ENCODE assay signal across 27 cellular contexts in the genomic region with DNA sequence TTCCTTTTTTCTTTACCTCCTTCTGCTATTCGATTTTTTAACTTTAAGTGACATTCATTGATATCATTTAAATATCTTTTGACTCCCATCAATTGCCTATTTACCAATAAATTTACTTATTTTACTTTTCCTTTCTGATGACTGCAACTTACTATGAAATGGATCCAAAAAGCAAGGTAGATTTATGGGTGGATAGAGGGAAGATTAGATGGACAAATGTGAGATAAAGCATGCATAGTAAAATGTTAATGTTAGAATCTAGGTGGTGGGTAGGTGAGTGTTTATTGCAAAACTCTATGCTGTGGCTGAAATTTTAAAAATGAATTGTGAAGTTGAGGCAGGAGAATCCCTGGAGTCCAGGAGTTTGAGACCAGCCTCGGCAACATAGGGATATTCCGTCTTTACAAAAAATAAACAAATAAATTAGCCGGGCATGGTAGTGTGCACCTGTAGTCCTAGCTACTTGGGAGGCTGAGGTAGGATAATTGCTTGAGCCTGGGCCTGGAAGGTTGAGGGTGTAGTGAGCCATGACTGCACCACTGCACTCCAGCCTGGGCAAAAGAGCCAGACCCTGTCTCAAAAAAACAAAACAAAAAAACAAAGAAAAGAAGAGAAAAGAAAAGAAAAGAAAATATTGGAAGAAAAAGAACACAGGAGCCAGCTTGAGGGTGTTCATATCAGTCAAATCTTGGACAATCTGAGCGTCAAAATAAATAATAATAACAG.
"Had no signal": no experiment of that assay in that cellular context is flagged by ENCODE, and none has a peak within 500 bp of the region (broad histone marks: within the 10 kb centered on the region; RNA-seq: fewer than 3 reads in every experiment).

No MANE protein-coding gene starts in this region.

- H3K4me3 Mint-ChIP-seq: activated CD4-positive, alpha-beta memory T cell treated with anti-CD3 and anti-CD28 coated beads, Interleukin-2, amount 10 ng/mL, durations not matched to agents 7 days and 5 days; activated CD4-positive, alpha-beta T cell treated with anti-CD3 and anti-CD28 coated beads, Interleukin-2, amount 10 ng/mL, durations not matched to agents 24 days and 14 days; activated naive CD4-positive, alpha-beta T cell treated with anti-CD3 and anti-CD28 coated beads, Interleukin-2, amount 50 U/mL, for 24 hours; activated naive CD8-positive, alpha-beta T cell treated with anti-CD3 and anti-CD28 coated beads, Interleukin-2, amount 50 U/mL, for 24 hours; activated T-cell treated with anti-CD3 and anti-CD28 coated beads, Interleukin-2, amount 50 U/mL, for 4 hours; activated T-helper 17 cell treated with anti-CD3 and anti-CD28 coated beads, Interleukin-2, amount 50 U/mL, for 72 hours; mesothelial cell of epicardium; neural crest cell; stimulated activated naive B cell treated with anti-CD40 and anti-IgM and Interleukin-4, amounts not matched to agents 10 μg/mL and 1 μg/mL and 100 μg/mL, for 72 hours had no signal

- H3K27ac ChIP-seq: pancreas, psoas muscle, sigmoid colon, stomach, thyroid gland, upper lobe of left lung, WERI-Rb-1 had no signal

- H3K9me3 Mint-ChIP-seq: activated CD4-positive, alpha-beta memory T cell treated with anti-CD3 and anti-CD28 coated beads, Interleukin-2, amount 10 ng/mL, durations not matched to agents 7 days and 5 days; activated CD4-positive, alpha-beta T cell treated with anti-CD3 and anti-CD28 coated beads, Interleukin-2, amount 10 ng/mL, durations not matched to agents 24 days and 14 days; activated naive CD4-positive, alpha-beta T cell treated with anti-CD3 and anti-CD28 coated beads, Interleukin-2, amount 50 U/mL, for 24 hours; activated naive CD8-positive, alpha-beta T cell treated with anti-CD3 and anti-CD28 coated beads, Interleukin-2, amount 50 U/mL, for 24 hours; activated T-cell treated with anti-CD3 and anti-CD28 coated beads, Interleukin-2, amount 50 U/mL, for 4 hours; activated T-helper 17 cell treated with anti-CD3 and anti-CD28 coated beads, Interleukin-2, amount 50 U/mL, for 72 hours; mesothelial cell of epicardium; naive B cell; neural crest cell; stimulated activated naive B cell treated with anti-CD40 and anti-IgM and Interleukin-4, amounts not matched to agents 10 μg/mL and 1 μg/mL and 100 μg/mL, for 72 hours had no signal

- H3K4me3 ChIP-seq: esophagus squamous epithelium, pancreas, psoas muscle, sigmoid colon, stomach, thyroid gland, upper lobe of left lung had no signal

- H3K36me3 ChIP-seq: esophagus squamous epithelium, pancreas, sigmoid colon, stomach, thyroid gland, upper lobe of left lung, WERI-Rb-1 had no signal

- H3K9me3 ChIP-seq: esophagus squamous epithelium, pancreas, psoas muscle, sigmoid colon, stomach, thyroid gland, upper lobe of left lung had no signal

- DNase-seq: activated CD4-positive, alpha-beta T cell treated with anti-CD3 and anti-CD28 coated beads, Interleukin-2, amount 10 ng/mL, durations not matched to agents 24 days and 14 days; activated CD8-positive, alpha-beta memory T cell treated with anti-CD3 and anti-CD28 coated beads, Interleukin-2, amount 50 U/mL, for 48 hours; activated naive CD8-positive, alpha-beta T cell treated with anti-CD3 and anti-CD28 coated beads, Interleukin-2, amount 50 U/mL, for 24 hours; activated T-cell treated with anti-CD3 and anti-CD28 coated beads, Interleukin-2, amount 50 U/mL, for 4 hours; amygdala; central memory CD4-positive, alpha-beta T cell; esophagus squamous epithelium; glutamatergic neuron; hippocampal formation; kidney; naive B cell; nucleus accumbens; pancreas; psoas muscle; sigmoid colon; stimulated activated CD4-positive, alpha-beta T cell treated with anti-CD3 and anti-CD28 coated beads, Interleukin-4, amount 100 ng/mL, for 4 hours; stomach; T1000; thyroid gland; WERI-Rb-1 had no signal

- H3K36me3 Mint-ChIP-seq: activated naive CD4-positive, alpha-beta T cell treated with anti-CD3 and anti-CD28 coated beads, Interleukin-2, amount 50 U/mL, for 24 hours; mesothelial cell of epicardium; naive B cell; stimulated activated naive B cell treated with anti-CD40 and anti-IgM and Interleukin-4, amounts not matched to agents 10 μg/mL and 1 μg/mL and 100 μg/mL, for 72 hours had no signal

- H3K27me3 ChIP-seq: esophagus squamous epithelium, pancreas, sigmoid colon, stomach, thyroid gland, upper lobe of left lung had no signal

- H3K27me3 Mint-ChIP-seq: activated naive CD8-positive, alpha-beta T cell treated with anti-CD3 and anti-CD28 coated beads, Interleukin-2, amount 50 U/mL, for 24 hours had no signal

- ATAC-seq: psoas muscle had no signal

- H3K4me1 Mint-ChIP-seq: activated T-helper 17 cell treated with anti-CD3 and anti-CD28 coated beads, Interleukin-2, amount 50 U/mL, for 72 hours; mesothelial cell of epicardium had no signal

- H3K27ac Mint-ChIP-seq: activated CD4-positive, alpha-beta memory T cell treated with anti-CD3 and anti-CD28 coated beads, Interleukin-2, amount 10 ng/mL, durations not matched to agents 7 days and 5 days; activated CD4-positive, alpha-beta T cell treated with anti-CD3 and anti-CD28 coated beads, Interleukin-2, amount 10 ng/mL, durations not matched to agents 24 days and 14 days; activated naive CD4-positive, alpha-beta T cell treated with anti-CD3 and anti-CD28 coated beads, Interleukin-2, amount 50 U/mL, for 24 hours; activated naive CD8-positive, alpha-beta T cell treated with anti-CD3 and anti-CD28 coated beads, Interleukin-2, amount 50 U/mL, for 24 hours; activated T-helper 17 cell treated with anti-CD3 and anti-CD28 coated beads, Interleukin-2, amount 50 U/mL, for 72 hours; mesothelial cell of epicardium had no signal
